In the genomic region with DNA sequence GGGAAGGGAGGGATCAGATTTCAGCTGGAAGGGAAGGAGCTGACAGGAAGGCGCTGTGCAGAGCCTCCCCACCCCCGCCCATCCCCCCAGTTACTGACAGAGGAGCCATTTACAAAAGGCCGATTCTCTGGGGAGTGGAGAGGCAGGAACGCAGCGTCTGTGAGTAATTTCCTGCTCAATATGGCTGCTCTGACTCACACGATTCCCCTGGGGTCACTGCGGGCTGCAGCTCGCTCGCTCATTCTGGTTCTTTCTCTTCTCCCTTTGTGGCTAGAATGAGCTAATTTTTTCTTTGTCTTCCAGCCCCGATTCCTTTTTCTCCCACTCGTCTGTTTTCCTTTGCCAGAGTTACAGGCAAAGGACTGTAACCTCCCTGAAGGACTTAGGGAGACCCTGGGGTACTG, we compare ENCODE assay signal across 8 cellular contexts. TPM values are rescaled to one million over a fixed set of nuclear protein-coding genes. Genes with fewer than 3 reads are reported as not detected.
A peak's percentile ranks its signal among the peaks of the same experiment; 100 is the strongest.
DNase-seq lines count a peak whose midpoint lies in the region; ATAC-seq, FAIRE-seq and TF ChIP-seq lines count a peak whose summit lies in the region.

No MANE protein-coding gene starts in this region.

- 0 out of 2 replicates have a peak, but pooled peaks have one; percentile 33 for TF ChIP-seq POLR2A in H54 (IDR thresholded peaks at IDR 0.05; ENCODE audit: low read depth, low read length)

- H3K4me1 ChIP-seq in DND-41 (ENCODE audit: insufficient read depth, low read length) (peaks cover 42% of the 10 kb centered on the region), SK-N-SH (ENCODE audit: control insufficient read depth in 1 of 2, insufficient read depth in 2 of 2, low read depth in 1 of 2, low read length in 1 of 2) (peaks cover 43 to 55% of the 10 kb centered on the region in 2 experiments; a peak in 3 of 4 replicates), osteoblast (ENCODE audit: insufficient read depth, low read length) (peaks cover 63% of the 10 kb centered on the region), thymus (ENCODE audit: control insufficient read depth, insufficient read depth, low read length) (peaks cover 33% of the 10 kb centered on the region)

- peak overlapping the region; percentile 78 for H3K9ac ChIP-seq in DND-41 (ENCODE audit: low read depth, low read length)
- peak overlapping the region; percentile 99 for H3K9ac ChIP-seq in SK-N-SH

- H3K4me2 ChIP-seq in DND-41 (ENCODE audit: insufficient read depth, low read length) (peak overlapping the region; percentile 78), SK-N-SH (peak overlapping the region; percentile 95), osteoblast (ENCODE audit: insufficient read depth, low read length) (peak overlapping the region; percentile 86)

- TF ChIP-seq RAD21 in SK-N-SH (IDR thresholded peaks at IDR 0.05; ENCODE audit: low read length): peak; percentile 29

- H3K36me3 ChIP-seq in DND-41 (ENCODE audit: insufficient read depth, low read length): peaks cover 54% of the 10 kb centered on the region
- H3K36me3 ChIP-seq in MG63: peaks cover 37% of the 10 kb centered on the region
- peaks cover 33 to 36% of the 10 kb centered on the region in 2 experiments for H3K36me3 ChIP-seq in SK-N-SH (replicated peaks in 1 of 2; ENCODE audit: control insufficient read depth in 1 of 2, insufficient read depth in 2 of 2, low read length in 1 of 2)
- H3K36me3 ChIP-seq in osteoblast (ENCODE audit: insufficient read depth, low read length): peaks cover 24% of the 10 kb centered on the region
- H3K36me3 ChIP-seq in thymus (ENCODE audit: control insufficient read depth, insufficient read depth): peaks cover 47% of the 10 kb centered on the region

- H3K27ac ChIP-seq in DND-41 (ENCODE audit: low read length) (peak overlapping the region; percentile 98), SK-N-SH (ENCODE audit: low read depth in 2 of 2, low read length in 1 of 2) (peak overlapping the region; percentile 99 to 100), osteoblast (ENCODE audit: low read depth, low read length) (peak overlapping the region; percentile 100), thymus (ENCODE audit: low read depth) (peak overlapping the region; percentile 93)

- H3K27ac Mint-ChIP-seq in activated naive CD4-positive, alpha-beta T cell treated with anti-CD3 and anti-CD28 coated beads, Interleukin-2, amount 50 U/mL, for 72 hours: peak overlapping the region; percentile 95 to 96
- H3K27ac Mint-ChIP-seq in glutamatergic neuron (ENCODE audit: unreplicated experiment): peak overlapping the region; percentile 96

- peak; percentile 90 for DNase-seq in DND-41
- peak; percentile 97 for DNase-seq in H54 (ENCODE audit: insufficient read length, low spot score)
- DNase-seq in MG63: peak; percentile 97
- peak; percentile 75 for DNase-seq in SK-N-SH
- DNase-seq in activated naive CD4-positive, alpha-beta T cell treated with anti-CD3 and anti-CD28 coated beads, Interleukin-2, amount 50 U/mL, for 72 hours (ENCODE audit: low spot score in 2 of 2): peak; percentile 74 to 85
- DNase-seq in glutamatergic neuron: peak; percentile 88
- DNase-seq in osteoblast (ENCODE audit: insufficient read length, low spot score, missing footprints): peak; percentile 98

- peaks cover 34% of the 10 kb centered on the region for H3F3A ChIP-seq in SK-N-SH (replicated peaks; ENCODE audit: insufficient read depth)

- H3K9me3 ChIP-seq in DND-41 (ENCODE audit: insufficient read depth, low read length, severe bottlenecking) (no peaks in the 10 kb centered on the region), MG63 (no peaks in the 10 kb centered on the region), SK-N-SH (no peaks in the 10 kb centered on the region), osteoblast (ENCODE audit: low read depth, low read length) (no peaks in the 10 kb centered on the region), thymus (ENCODE audit: control insufficient read depth) (peaks cover 1% of the 10 kb centered on the region)

- peaks cover 4 to 6% of the 10 kb centered on the region in 2 donors for H3K36me3 Mint-ChIP-seq in activated naive CD4-positive, alpha-beta T cell treated with anti-CD3 and anti-CD28 coated beads, Interleukin-2, amount 50 U/mL, for 72 hours
- no peaks in the 10 kb centered on the region for H3K36me3 Mint-ChIP-seq in glutamatergic neuron (ENCODE audit: unreplicated experiment)

- H4K20me1 ChIP-seq in DND-41 (ENCODE audit: insufficient read depth, low read length) (no peaks in the 10 kb centered on the region), SK-N-SH (ENCODE audit: insufficient read depth) (no peaks in the 10 kb centered on the region), osteoblast (ENCODE audit: insufficient read depth, low read length) (no peaks in the 10 kb centered on the region)

- TF ChIP-seq CTCF in DND-41 (IDR thresholded peaks at IDR 0.05; ENCODE audit: borderline replicate concordance, extremely low read depth, low read length, poor library complexity, severe bottlenecking) (no peak), SK-N-SH (IDR thresholded peaks at IDR 0.05) (no peak), glutamatergic neuron (IDR thresholded peaks at IDR 0.05; ENCODE audit: partially characterized antibody, unreplicated experiment) (no peak), osteoblast (IDR thresholded peaks at IDR 0.05; ENCODE audit: extremely low read depth, low read depth, low read length) (no peak)

- H2AFZ ChIP-seq in DND-41 (ENCODE audit: low read depth, low read length): peak overlapping the region; percentile 67
- no peak overlapping the region for H2AFZ ChIP-seq in SK-N-SH (ENCODE audit: low read depth)
- no peak overlapping the region for H2AFZ ChIP-seq in osteoblast (ENCODE audit: low read length)

- no peaks in the 10 kb centered on the region for H3K9me2 ChIP-seq in SK-N-SH

- CTCF ChIA-PET in SK-N-SH (lab: Yijun Ruan, JAX): interaction anchor here (0.7 to 10.9 kb wide), 24 partner anchors 11 to 905 kb away, joined by 3 to 235 read pairs (median 4); a partner anchor contains a TSS

- peak; percentile 82 for ATAC-seq in DND-41 (ENCODE audit: insufficient read depth, low read depth)
- ATAC-seq in activated naive CD4-positive, alpha-beta T cell treated with anti-CD3 and anti-CD28 coated beads, Interleukin-2, amount 50 U/mL, for 72 hours: peak; percentile 91

- WGBS in SK-N-SH (ENCODE audit: low lambda C conversion rate): 3% methylated on average over 11 of the region's 11 CpGs
- WGBS in thymus: 9% methylated on average over 11 of the region's 11 CpGs

- H3K27me3 Mint-ChIP-seq in glutamatergic neuron (ENCODE audit: unreplicated experiment): peaks cover 15% of the 10 kb centered on the region

- peaks cover 48% of the 10 kb centered on the region for H3K4me1 Mint-ChIP-seq in glutamatergic neuron (ENCODE audit: low read depth, unreplicated experiment)

- peak overlapping the region; percentile 1 to 55; a peak in 3 of 4 replicates for H3K4me3 ChIP-seq in DND-41 (ENCODE audit: low read depth in 1 of 2, low read length in 2 of 2)
- peak overlapping the region; percentile 49 for H3K4me3 ChIP-seq in MG63
- H3K4me3 ChIP-seq in SK-N-SH (ENCODE audit: low read depth in 2 of 2, low read length in 1 of 2): peak overlapping the region; percentile 50 to 53
- peak overlapping the region; percentile 61 for H3K4me3 ChIP-seq in osteoblast (ENCODE audit: insufficient read depth, low read length)
- H3K4me3 ChIP-seq in thymus (ENCODE audit: low read length): peak overlapping the region; percentile 43

- peak; percentile 87 for FAIRE-seq in H54 (lab: Jason Lieb, UNC)

- POLR2A ChIA-PET in SK-N-SH (lab: Yijun Ruan, JAX): interaction anchor here (0.6 to 2.0 kb wide), 4 partner anchors 22 to 486 kb away, joined by 3 to 7 read pairs (median 4); a partner anchor contains a TSS

- peak overlapping the region; percentile 79 for H3K4me3 Mint-ChIP-seq in glutamatergic neuron (ENCODE audit: unreplicated experiment)

- peak; percentile 61 to 96 for TF ChIP-seq EP300 in SK-N-SH (IDR thresholded peaks at IDR 0.05; ENCODE audit: borderline replicate concordance in 1 of 2, low read depth in 1 of 2, low read length in 1 of 2)

- H3K27me3 ChIP-seq in DND-41 (ENCODE audit: insufficient read depth, low read length, poor library complexity) (no peaks in the 10 kb centered on the region), MG63 (no peaks in the 10 kb centered on the region), SK-N-SH (ENCODE audit: insufficient read depth) (no peaks in the 10 kb centered on the region), osteoblast (ENCODE audit: insufficient read depth, low read length) (no peaks in the 10 kb centered on the region), thymus (ENCODE audit: control insufficient read depth, insufficient read depth) (no peaks in the 10 kb centered on the region)

- H3K79me2 ChIP-seq in DND-41 (ENCODE audit: insufficient read depth, low read length): peaks cover 9% of the 10 kb centered on the region
- peaks cover 43% of the 10 kb centered on the region for H3K79me2 ChIP-seq in SK-N-SH (ENCODE audit: insufficient read depth)
- peaks cover 15% of the 10 kb centered on the region for H3K79me2 ChIP-seq in osteoblast (ENCODE audit: insufficient read depth, low read length)

- H3K9me3 Mint-ChIP-seq in activated naive CD4-positive, alpha-beta T cell treated with anti-CD3 and anti-CD28 coated beads, Interleukin-2, amount 50 U/mL, for 72 hours: no peaks in the 10 kb centered on the region
- peaks cover 13% of the 10 kb centered on the region for H3K9me3 Mint-ChIP-seq in glutamatergic neuron (ENCODE audit: unreplicated experiment)

RNA-seq across cellular contexts. Expression of a gene that starts 28.8 kb away (rescaled TPM):
- total RNA-seq in MG63 (2014; rRNA removed; shearing (Covaris generic); ENCODE audit: low replicate concordance): 76.3 and 127 TPM in 2 replicates
- polyA plus RNA-seq in SK-N-SH (2012; rRNA removed): 130 and 149 TPM in 2 replicates
- 92.2 and 118 TPM in 2 replicates for polyA plus RNA-seq in SK-N-SH (2012; cell fraction: cytosol; rRNA removed)
- 127 and 164 TPM in 2 replicates for polyA plus RNA-seq in SK-N-SH (2012; cell fraction: nucleus; rRNA removed)
- 100 to 1,000 TPM in 1 of 2 donors, 10 to 100 TPM in 1; 93.1 to 109 TPM for total RNA-seq in activated naive CD4-positive, alpha-beta T cell treated with anti-CD3 and anti-CD28 coated beads, Interleukin-2, amount 50 U/mL, for 72 hours
- total RNA-seq in glutamatergic neuron (ENCODE audit: unreplicated experiment): 166 TPM
- 64.8 and 73.5 TPM in 2 replicates for total RNA-seq in osteoblast
- 70.1 TPM for polyA plus RNA-seq in thymus

RNA-seq across cellular contexts. Expression of a gene that starts 29.4 kb away (rescaled TPM):
- 16.3 and 17.5 TPM in 2 replicates for total RNA-seq in MG63 (2014; rRNA removed; shearing (Covaris generic); ENCODE audit: low replicate concordance)
- 29.7 and 44.5 TPM in 2 replicates for polyA plus RNA-seq in SK-N-SH (2012; rRNA removed)
- polyA plus RNA-seq in SK-N-SH (2012; cell fraction: cytosol; rRNA removed): 20.8 and 32.9 TPM in 2 replicates
- 59.3 and 67.2 TPM in 2 replicates for polyA plus RNA-seq in SK-N-SH (2012; cell fraction: nucleus; rRNA removed)
- 10 to 100 TPM; 14.7 to 35.6 TPM for total RNA-seq in activated naive CD4-positive, alpha-beta T cell treated with anti-CD3 and anti-CD28 coated beads, Interleukin-2, amount 50 U/mL, for 72 hours
- total RNA-seq in glutamatergic neuron (ENCODE audit: unreplicated experiment): 95.8 TPM
- 64.8 and 79.6 TPM in 2 replicates for total RNA-seq in osteoblast
- polyA plus RNA-seq in thymus: 9.4 TPM

RNA-seq across cellular contexts. Expression of a gene that starts 38.1 kb away (rescaled TPM):
- 15.7 and 21.7 TPM in 2 replicates for total RNA-seq in MG63 (2014; rRNA removed; shearing (Covaris generic); ENCODE audit: low replicate concordance)
- polyA plus RNA-seq in SK-N-SH (2012; rRNA removed): 8.9 and 16.2 TPM in 2 replicates
- 6.6 and 9.6 TPM in 2 replicates for polyA plus RNA-seq in SK-N-SH (2012; cell fraction: cytosol; rRNA removed)
- polyA plus RNA-seq in SK-N-SH (2012; cell fraction: nucleus; rRNA removed): 22.0 and 25.7 TPM in 2 replicates
- total RNA-seq in activated naive CD4-positive, alpha-beta T cell treated with anti-CD3 and anti-CD28 coated beads, Interleukin-2, amount 50 U/mL, for 72 hours: 1 to 10 TPM; 3.6 to 5.7 TPM
- 36.0 TPM for total RNA-seq in glutamatergic neuron (ENCODE audit: unreplicated experiment)
- 86.1 and 104 TPM in 2 replicates for total RNA-seq in osteoblast
- polyA plus RNA-seq in thymus: 13.7 TPM

RNA-seq across cellular contexts. Expression of a gene that starts 59.1 kb away (rescaled TPM):
- 18.4 and 24.9 TPM in 2 replicates for total RNA-seq in MG63 (2014; rRNA removed; shearing (Covaris generic); ENCODE audit: low replicate concordance)
- polyA plus RNA-seq in SK-N-SH (2012; rRNA removed) (19.9 and 20.4 TPM in 2 replicates), thymus (9.6 TPM)
- 11.7 and 17.0 TPM in 2 replicates for polyA plus RNA-seq in SK-N-SH (2012; cell fraction: cytosol; rRNA removed)
- polyA plus RNA-seq in SK-N-SH (2012; cell fraction: nucleus; rRNA removed): 20.2 and 29.0 TPM in 2 replicates
- total RNA-seq in activated naive CD4-positive, alpha-beta T cell treated with anti-CD3 and anti-CD28 coated beads, Interleukin-2, amount 50 U/mL, for 72 hours: 10 to 100 TPM; 11.6 to 36.1 TPM
- total RNA-seq in glutamatergic neuron (ENCODE audit: unreplicated experiment) (44.2 TPM), osteoblast (10.3 and 10.5 TPM in 2 replicates)

Comparison
In these comparisons a context has a peak if more than half of its experiments do, and no peak if none do; other contexts are left out.
1. Peak in every context shown above with its lines: DNase-seq, ATAC-seq, H3K4me3 ChIP-seq and H3K27ac ChIP-seq.